ENCODE assay signal across 1 cellular context in the genomic region with DNA sequence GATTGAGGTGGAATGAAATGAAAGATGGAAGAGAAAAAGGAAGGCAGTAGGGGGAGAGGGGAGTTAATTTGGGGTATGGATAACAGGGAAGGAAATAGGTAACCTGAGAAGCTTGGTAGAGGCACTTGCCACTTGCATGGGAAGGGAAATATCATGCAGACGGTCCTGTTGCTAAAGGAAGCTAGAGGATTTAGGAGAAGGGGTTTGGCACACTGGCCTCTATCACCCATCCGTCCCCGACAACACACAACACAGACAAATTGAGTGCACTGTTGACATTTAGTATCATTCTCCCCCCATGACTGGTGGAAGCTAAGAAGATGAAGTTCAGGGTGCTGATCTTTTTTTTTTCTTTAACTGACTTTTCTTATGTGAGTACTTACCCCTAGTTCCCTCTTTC.
TF ChIP-seq lines count a peak whose summit lies in the region.

No MANE protein-coding gene starts in this region.

TF ChIP-seq in SK-N-SH treated with all-trans-retinoic acid at 6 μM for 48 hours, 23 proteins besides CTCF, POLR2A, EP300 and RAD21 (continued from another document):
- TF ChIP-seq, protein P1, sequence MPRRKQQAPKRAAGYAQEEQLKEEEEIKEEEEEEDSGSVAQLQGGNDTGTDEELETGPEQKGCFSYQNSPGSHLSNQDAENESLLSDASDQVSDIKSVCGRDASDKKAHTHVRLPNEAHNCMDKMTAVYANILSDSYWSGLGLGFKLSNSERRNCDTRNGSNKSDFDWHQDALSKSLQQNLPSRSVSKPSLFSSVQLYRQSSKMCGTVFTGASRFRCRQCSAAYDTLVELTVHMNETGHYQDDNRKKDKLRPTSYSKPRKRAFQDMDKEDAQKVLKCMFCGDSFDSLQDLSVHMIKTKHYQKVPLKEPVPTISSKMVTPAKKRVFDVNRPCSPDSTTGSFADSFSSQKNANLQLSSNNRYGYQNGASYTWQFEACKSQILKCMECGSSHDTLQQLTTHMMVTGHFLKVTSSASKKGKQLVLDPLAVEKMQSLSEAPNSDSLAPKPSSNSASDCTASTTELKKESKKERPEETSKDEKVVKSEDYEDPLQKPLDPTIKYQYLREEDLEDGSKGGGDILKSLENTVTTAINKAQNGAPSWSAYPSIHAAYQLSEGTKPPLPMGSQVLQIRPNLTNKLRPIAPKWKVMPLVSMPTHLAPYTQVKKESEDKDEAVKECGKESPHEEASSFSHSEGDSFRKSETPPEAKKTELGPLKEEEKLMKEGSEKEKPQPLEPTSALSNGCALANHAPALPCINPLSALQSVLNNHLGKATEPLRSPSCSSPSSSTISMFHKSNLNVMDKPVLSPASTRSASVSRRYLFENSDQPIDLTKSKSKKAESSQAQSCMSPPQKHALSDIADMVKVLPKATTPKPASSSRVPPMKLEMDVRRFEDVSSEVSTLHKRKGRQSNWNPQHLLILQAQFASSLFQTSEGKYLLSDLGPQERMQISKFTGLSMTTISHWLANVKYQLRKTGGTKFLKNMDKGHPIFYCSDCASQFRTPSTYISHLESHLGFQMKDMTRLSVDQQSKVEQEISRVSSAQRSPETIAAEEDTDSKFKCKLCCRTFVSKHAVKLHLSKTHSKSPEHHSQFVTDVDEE (CRISPR knock-in tag; IDR thresholded peaks at IDR 0.05): no peak
- TF ChIP-seq, protein P2, sequence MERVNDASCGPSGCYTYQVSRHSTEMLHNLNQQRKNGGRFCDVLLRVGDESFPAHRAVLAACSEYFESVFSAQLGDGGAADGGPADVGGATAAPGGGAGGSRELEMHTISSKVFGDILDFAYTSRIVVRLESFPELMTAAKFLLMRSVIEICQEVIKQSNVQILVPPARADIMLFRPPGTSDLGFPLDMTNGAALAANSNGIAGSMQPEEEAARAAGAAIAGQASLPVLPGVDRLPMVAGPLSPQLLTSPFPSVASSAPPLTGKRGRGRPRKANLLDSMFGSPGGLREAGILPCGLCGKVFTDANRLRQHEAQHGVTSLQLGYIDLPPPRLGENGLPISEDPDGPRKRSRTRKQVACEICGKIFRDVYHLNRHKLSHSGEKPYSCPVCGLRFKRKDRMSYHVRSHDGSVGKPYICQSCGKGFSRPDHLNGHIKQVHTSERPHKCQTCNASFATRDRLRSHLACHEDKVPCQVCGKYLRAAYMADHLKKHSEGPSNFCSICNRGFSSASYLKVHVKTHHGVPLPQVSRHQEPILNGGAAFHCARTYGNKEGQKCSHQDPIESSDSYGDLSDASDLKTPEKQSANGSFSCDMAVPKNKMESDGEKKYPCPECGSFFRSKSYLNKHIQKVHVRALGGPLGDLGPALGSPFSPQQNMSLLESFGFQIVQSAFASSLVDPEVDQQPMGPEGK (CRISPR knock-in tag; IDR thresholded peaks at IDR 0.05; ENCODE audit: borderline replicate concordance): no peak
- TF ChIP-seq SNAI2 (CRISPR knock-in tag; IDR thresholded peaks at IDR 0.05): no peak
- TF ChIP-seq, protein P3, sequence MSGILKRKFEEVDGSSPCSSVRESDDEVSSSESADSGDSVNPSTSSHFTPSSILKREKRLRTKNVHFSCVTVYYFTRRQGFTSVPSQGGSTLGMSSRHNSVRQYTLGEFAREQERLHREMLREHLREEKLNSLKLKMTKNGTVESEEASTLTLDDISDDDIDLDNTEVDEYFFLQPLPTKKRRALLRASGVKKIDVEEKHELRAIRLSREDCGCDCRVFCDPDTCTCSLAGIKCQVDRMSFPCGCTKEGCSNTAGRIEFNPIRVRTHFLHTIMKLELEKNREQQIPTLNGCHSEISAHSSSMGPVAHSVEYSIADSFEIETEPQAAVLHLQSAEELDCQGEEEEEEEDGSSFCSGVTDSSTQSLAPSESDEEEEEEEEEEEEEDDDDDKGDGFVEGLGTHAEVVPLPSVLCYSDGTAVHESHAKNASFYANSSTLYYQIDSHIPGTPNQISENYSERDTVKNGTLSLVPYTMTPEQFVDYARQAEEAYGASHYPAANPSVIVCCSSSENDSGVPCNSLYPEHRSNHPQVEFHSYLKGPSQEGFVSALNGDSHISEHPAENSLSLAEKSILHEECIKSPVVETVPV (CRISPR knock-in tag; IDR thresholded peaks at IDR 0.05): no peak
- TF ChIP-seq BACH2 (CRISPR knock-in tag; IDR thresholded peaks at IDR 0.05; ENCODE audit: borderline replicate concordance): no peak
- no peak for TF ChIP-seq ZC3H10 (CRISPR knock-in tag; IDR thresholded peaks at IDR 0.05)
- no peak for TF ChIP-seq ZFP30 (CRISPR knock-in tag; IDR thresholded peaks at IDR 0.05)
- TF ChIP-seq RARB (CRISPR knock-in tag; IDR thresholded peaks at IDR 0.05): no peak
- no peak for TF ChIP-seq ZFP3 (CRISPR knock-in tag; IDR thresholded peaks at IDR 0.05)
